In genomic region chr17:44797809-44798208, GRCh38 we compare ENCODE assay signal across 21 cellular contexts. TPM values are rescaled to one million over a fixed set of nuclear protein-coding genes. Genes with fewer than 3 reads are reported as not detected.
DNase-seq lines count a peak whose midpoint lies in the region; ATAC-seq and TF ChIP-seq lines count a peak whose summit lies in the region.
"Had no signal": no experiment of that assay in that cellular context is flagged by ENCODE, and none has a peak within 500 bp of the region (broad histone marks: within the 10 kb centered on the region; RNA-seq: fewer than 3 reads in every experiment).

No MANE protein-coding gene starts in this region.

- peak overlapping the region; percentile 28; the same call in 1 of the 2 replicates for H2BK20ac ChIP-seq in IMR-90 (ENCODE audit: low read depth, low read length)

- peak overlapping the region in 1 of 2 experiments; percentile 49; a peak in 2 of 4 replicates for H4K8ac ChIP-seq in IMR-90 (ENCODE audit: low read depth in 2 of 2, low read length in 2 of 2)

- no peak overlapping the region for H3K27ac Mint-ChIP-seq in activated CD8-positive, alpha-beta T cell treated with anti-CD3 and anti-CD28 coated beads for 36 hours
- H3K27ac Mint-ChIP-seq: activated naive CD4-positive, alpha-beta T cell treated with anti-CD3 and anti-CD28 coated beads, Interleukin-2, amount 50 U/mL, for 24 hours had no signal

- H3K56ac ChIP-seq in IMR-90 (ENCODE audit: extremely low read depth, insufficient read depth, low read length), result 0 out of 2 replicates have a peak overlapping the region, but pooled peaks have one; percentile 14

- POLR2A ChIA-PET in IMR-90 (lab: Charles Lee; ENCODE audit: unreplicated experiment), result no interaction called here
- POLR2A ChIA-PET in activated CD8-positive, alpha-beta T cell treated with anti-CD3 and anti-CD28 coated beads for 36 hours (lab: Charles Lee), result interaction anchor here (0.7 to 1.2 kb wide), 2 partner anchors 11 to 102 kb away, joined by 3 read pairs; partner anchors contain the start of gene EFTUD2

- no peak overlapping the region for H2AFZ ChIP-seq in IMR-90 (replicated peaks; ENCODE audit: low read length, poor library complexity)

- intact Hi-C loops in IMR-90 (cut with micrococcal nuclease), result no loop called here
- intact Hi-C loops in activated CD8-positive, alpha-beta T cell treated with anti-CD3 and anti-CD28 coated beads for 36 hours (cut with micrococcal nuclease), result no loop called here

- DNase-seq in IMR-90 (peak; percentile 59), thoracic aorta (ENCODE audit: low spot score) (no peak), T1000 (lab: John Stamatoyannopoulos, UW) (no peak)
- no peak for DNase-seq in activated CD8-positive, alpha-beta T cell treated with anti-CD3 and anti-CD28 coated beads for 36 hours
- no peak for DNase-seq in stimulated activated CD8-positive, alpha-beta memory T cell treated with anti-CD3 and anti-CD28 coated beads, Interleukin-4, amount 100 ng/mL, for 48 hours
- DNase-seq: DMS79, hypothalamus, MM.1S, NCI-H2029 treated with DMSO at 0.1 percent for 48 hours, NCI-H526 treated with DMSO at 0.1 percent for 48 hours, spleen, T-helper 1 cell had no signal

- peaks cover 8% of the 10 kb centered on the region for H4K20me1 ChIP-seq in IMR-90 (ENCODE audit: insufficient read depth, low read length)

- peak overlapping the region; percentile 12 for H2AK9ac ChIP-seq in IMR-90 (replicated peaks; ENCODE audit: low read depth, low read length, poor library complexity)

- H3K4me3 Mint-ChIP-seq in activated CD8-positive, alpha-beta T cell treated with anti-CD3 and anti-CD28 coated beads for 36 hours, result no peak overlapping the region
- H3K4me3 Mint-ChIP-seq: activated naive CD4-positive, alpha-beta T cell treated with anti-CD3 and anti-CD28 coated beads, Interleukin-2, amount 50 U/mL, for 24 hours had no signal

- H3K9ac ChIP-seq in IMR-90 (ENCODE audit: low read depth, low read length), result no peak overlapping the region
- H3K9ac ChIP-seq: BLaER1 treated with 17β-estradiol and CSF1 and Interleukin-3, amounts not matched to agents 10 nM and 100 nM had no signal

- H4K91ac ChIP-seq in IMR-90 (ENCODE audit: insufficient read depth, low read depth, low read length), result peak overlapping the region; percentile 35

- H3K36me3 ChIP-seq in IMR-90 (ENCODE audit: control insufficient read depth, insufficient read depth, low read length), result peaks cover 7% of the 10 kb centered on the region
- no peaks in the 10 kb centered on the region for H3K36me3 ChIP-seq in esophagus (ENCODE audit: control insufficient read depth in 2 of 2, insufficient read depth in 2 of 2, low read length in 1 of 2)
- no peaks in the 10 kb centered on the region for H3K36me3 ChIP-seq in thoracic aorta
- H3K36me3 ChIP-seq: spleen had no signal

- H4K5ac ChIP-seq in IMR-90 (ENCODE audit: low read depth, low read length), result peak overlapping the region; percentile 77

- no peaks in the 10 kb centered on the region for H3K36me3 Mint-ChIP-seq in activated CD8-positive, alpha-beta T cell treated with anti-CD3 and anti-CD28 coated beads for 36 hours (ENCODE audit: low read depth)
- H3K36me3 Mint-ChIP-seq: activated naive CD4-positive, alpha-beta T cell treated with anti-CD3 and anti-CD28 coated beads, Interleukin-2, amount 50 U/mL, for 24 hours had no signal

- H3K4me3 ChIP-seq in IMR-90 (ENCODE audit: insufficient read depth, low read depth, low read length) (no peak overlapping the region), esophagus (ENCODE audit: low read depth in 1 of 2, low read length in 2 of 2) (no peak overlapping the region), thoracic aorta (peak overlapping the region; percentile 64)
- H3K4me3 ChIP-seq: BLaER1 treated with 17β-estradiol and CSF1 and Interleukin-3, amounts not matched to agents 10 nM and 100 nM; lung; spleen had no signal

- H3K4me2 ChIP-seq in IMR-90 (ENCODE audit: low read depth, low read length), result peak overlapping the region; percentile 75; the same call in 1 of the 2 replicates

- no peak for TF ChIP-seq RAD21 in IMR-90 (IDR thresholded peaks at IDR 0.05; ENCODE audit: low read length)

- peaks cover 21 to 80% of the 10 kb centered on the region in 2 experiments for H3K79me1 ChIP-seq in IMR-90 (ENCODE audit: low read depth in 1 of 2, low read length in 2 of 2)

- no peak for ATAC-seq in IMR-90 (ENCODE audit: low read depth)
- ATAC-seq in thoracic aorta (ENCODE audit: insufficient number of reproducible peaks, low FRiP score, low read depth), result peak; percentile 31
- ATAC-seq in HG03025 (IDR thresholded peaks at IDR 0.05; ENCODE audit: low FRiP score, unreplicated experiment), result no peak
- ATAC-seq in activated CD8-positive, alpha-beta T cell treated with anti-CD3 and anti-CD28 coated beads for 36 hours, result no peak
- ATAC-seq: activated CD4-positive, CD25-positive, alpha-beta regulatory T cell treated with anti-CD3 and anti-CD28 coated beads, Interleukin-2, amount 50 U/mL, for 24 hours had no signal

- dilution Hi-C loops in IMR-90 (cut with HindIII; ENCODE audit: low sequenced_read_pairs, unreplicated experiment), result no loop called here

- no peaks in the 10 kb centered on the region for H3K9me3 Mint-ChIP-seq in activated CD8-positive, alpha-beta T cell treated with anti-CD3 and anti-CD28 coated beads for 36 hours
- H3K9me3 Mint-ChIP-seq: activated naive CD4-positive, alpha-beta T cell treated with anti-CD3 and anti-CD28 coated beads, Interleukin-2, amount 50 U/mL, for 24 hours had no signal

- no peaks in the 10 kb centered on the region for H3K27me3 Mint-ChIP-seq in activated CD8-positive, alpha-beta T cell treated with anti-CD3 and anti-CD28 coated beads for 36 hours
- H3K27me3 Mint-ChIP-seq: activated naive CD4-positive, alpha-beta T cell treated with anti-CD3 and anti-CD28 coated beads, Interleukin-2, amount 50 U/mL, for 24 hours had no signal

- no peak for TF ChIP-seq POLR2A in IMR-90 (IDR thresholded peaks at IDR 0.05; ENCODE audit: low read depth, low read length)

- in situ Hi-C loops in IMR-90 (cut with MboI; ENCODE audit: low sequenced_read_pairs), result no loop called here

- H3K27ac ChIP-seq in IMR-90 (ENCODE audit: insufficient read depth, low read length) (peak overlapping the region; percentile 77), esophagus (ENCODE audit: low read depth in 2 of 2, low read length in 1 of 2) (peak overlapping the region; percentile 41 to 66), layer of hippocampus (ENCODE audit: low read depth, low read length) (peak overlapping the region; percentile 2), thoracic aorta (peak overlapping the region; percentile 81 to 88)
- H3K27ac ChIP-seq: BLaER1 treated with 17β-estradiol and CSF1 and Interleukin-3, amounts not matched to agents 10 nM and 100 nM; spleen had no signal

- peak overlapping the region; percentile 53 for H2BK5ac ChIP-seq in IMR-90 (ENCODE audit: low read depth, low read length, poor library complexity, severe bottlenecking)

- H2AK5ac ChIP-seq in IMR-90 (ENCODE audit: low read depth, low read length), result peak overlapping the region; percentile 86; the same call in 1 of the 2 replicates

- H2BK15ac ChIP-seq in IMR-90 (ENCODE audit: low read depth, low read length), result peak overlapping the region; percentile 20; the same call in 1 of the 3 replicates

- H3K4me1 ChIP-seq in IMR-90 (ENCODE audit: control insufficient read depth, insufficient read depth, low read length) (peaks cover 21% of the 10 kb centered on the region), esophagus (ENCODE audit: control insufficient read depth in 2 of 2, insufficient read depth in 2 of 2, low read length in 1 of 2) (no peaks in the 10 kb centered on the region), thoracic aorta (ENCODE audit: control insufficient read depth in 1 of 2, low read depth in 2 of 2) (peaks cover 16 to 76% of the 10 kb centered on the region in 2 donors)

- 96% methylated on average over 6 of the region's 11 CpGs; no CpG with 5 or more reads in 1 of the 2 experiments for WGBS in IMR-90 (ENCODE audit: extremely low coverage in 2 of 2, insufficient read length in 1 of 2), 2 experiments
- WGBS in esophagus, 2 donors, result 73 to 80% methylated on average over 11 of the region's 11 CpGs

- peak overlapping the region; percentile 48; the same call in 1 of the 2 replicates for H2BK120ac ChIP-seq in IMR-90 (ENCODE audit: low read depth, low read length)

- H3K9me1 ChIP-seq in IMR-90 (ENCODE audit: insufficient read depth, low read length), result peaks cover 17% of the 10 kb centered on the region

- no peaks in the 10 kb centered on the region for H3K9me3 ChIP-seq in IMR-90 (ENCODE audit: control insufficient read depth, insufficient read depth, low read length)
- H3K9me3 ChIP-seq in esophagus (ENCODE audit: control insufficient read depth in 2 of 2, insufficient read depth in 1 of 2, low read depth in 1 of 2, low read length in 1 of 2), result no peaks in the 10 kb centered on the region
- H3K9me3 ChIP-seq in thoracic aorta, result no peaks in the 10 kb centered on the region
- H3K9me3 ChIP-seq: BLaER1 treated with 17β-estradiol and CSF1 and Interleukin-3, amounts not matched to agents 10 nM and 100 nM; spleen had no signal

- no TSS peak for BruUV-seq in IMR-90 (replicated peaks; lab: Mats Ljungman, UMichigan)

- H3K18ac ChIP-seq in IMR-90 (ENCODE audit: low read depth, low read length), result peak overlapping the region; percentile 84; the same call in 1 of the 2 replicates

- H3K4ac ChIP-seq in IMR-90 (ENCODE audit: low read depth, low read length), result peak overlapping the region; percentile 62

- peaks cover 4% of the 10 kb centered on the region for H3K4me1 Mint-ChIP-seq in activated CD8-positive, alpha-beta T cell treated with anti-CD3 and anti-CD28 coated beads for 36 hours (ENCODE audit: low read depth)

- H3K27me3 ChIP-seq in IMR-90 (ENCODE audit: control insufficient read depth, insufficient read depth, low read length), result no peaks in the 10 kb centered on the region
- no peaks in the 10 kb centered on the region for H3K27me3 ChIP-seq in esophagus (ENCODE audit: control insufficient read depth in 1 of 2, insufficient read depth in 2 of 2, low read length in 2 of 2)
- no peaks in the 10 kb centered on the region for H3K27me3 ChIP-seq in layer of hippocampus (ENCODE audit: control insufficient read depth, insufficient read depth, low read length)
- H3K27me3 ChIP-seq in thoracic aorta (replicated peaks; ENCODE audit: insufficient read depth), result no peaks in the 10 kb centered on the region
- H3K27me3 ChIP-seq: BLaER1 treated with 17β-estradiol and CSF1 and Interleukin-3, amounts not matched to agents 10 nM and 100 nM; spleen had no signal

- peak overlapping the region; percentile 49; the same call in 1 of the 2 replicates for H3K14ac ChIP-seq in IMR-90 (replicated peaks; ENCODE audit: low read depth, low read length)

- TF ChIP-seq CTCF in IMR-90 (conservative IDR thresholded peaks at IDR 0.05; ENCODE audit: low read depth, low read length), result no peak
- no peak for TF ChIP-seq CTCF in thoracic aorta (IDR thresholded peaks at IDR 0.05)
- TF ChIP-seq CTCF in activated CD8-positive, alpha-beta T cell treated with anti-CD3 and anti-CD28 coated beads for 36 hours (IDR thresholded peaks at IDR 0.05), result no peak

- peak overlapping the region; percentile 60; the same call in 1 of the 2 replicates for H3K23ac ChIP-seq in IMR-90 (ENCODE audit: low read depth, low read length)

- CTCF ChIA-PET in IMR-90 (lab: Yijun Ruan, JAX), result no interaction called here
- CTCF ChIA-PET in activated CD8-positive, alpha-beta T cell treated with anti-CD3 and anti-CD28 coated beads for 36 hours (lab: Charles Lee), result interaction anchor here (1.0 to 3.0 kb wide), 5 partner anchors 11 to 50 kb away, joined by 3 to 26 read pairs (median 4); no protein-coding TSS in a partner anchor

RNA-seq across cellular contexts. Expression of gene GJC1, which starts 32.3 kb away (rescaled TPM):
- 53.3 and 69.7 TPM in 2 replicates for total RNA-seq in IMR-90 (2012; rRNA removed)
- 23.9 and 24.1 TPM in 2 replicates for polyA plus RNA-seq in IMR-90 (2012; rRNA removed)
- 7.1 and 11.9 TPM in 2 replicates for polyA plus RNA-seq in IMR-90 (2012; cell fraction: cytosol; rRNA removed)
- polyA plus RNA-seq in IMR-90 (2012; cell fraction: nucleus; rRNA removed; ENCODE audit: low replicate concordance), result 6.7 and 19.1 TPM in 2 replicates
- polyA plus RNA-seq in esophagus, result 1 to 10 TPM in 1 of 2 donors, under 1 TPM in 1; 0.83 to 1.2 TPM
- 10 to 100 TPM; 15.4 to 29.0 TPM for total RNA-seq in thoracic aorta
- 1 to 10 TPM; 5.6 TPM for total RNA-seq in activated CD8-positive, alpha-beta T cell treated with anti-CD3 and anti-CD28 coated beads for 36 hours

RNA-seq across cellular contexts. Expression of gene ADAM11, which starts 39.0 kb away (rescaled TPM):
- total RNA-seq in IMR-90 (2012; rRNA removed), result 0.28 and 0.36 TPM in 2 replicates
- polyA plus RNA-seq in IMR-90 (2012; rRNA removed), result 0.46 and 0.53 TPM in 2 replicates
- polyA plus RNA-seq in IMR-90 (2012; cell fraction: cytosol; rRNA removed), result 0.79 and 0.87 TPM in 2 replicates
- polyA plus RNA-seq in IMR-90 (2012; cell fraction: nucleus; rRNA removed; ENCODE audit: low replicate concordance), result 1.2 and 3.1 TPM in 2 replicates
- under 1 TPM; 0.55 to 0.59 TPM for polyA plus RNA-seq in esophagus
- 1 to 10 TPM in 1 of 2 donors, under 1 TPM in 1; 0.41 to 5.7 TPM for total RNA-seq in thoracic aorta
- total RNA-seq in activated CD8-positive, alpha-beta T cell treated with anti-CD3 and anti-CD28 coated beads for 36 hours, result under 1 TPM; 0.07 to 0.27 TPM

RNA-seq across cellular contexts. Expression of gene HIGD1B, which starts 49.9 kb away (rescaled TPM):
- not detected in 2 replicates for total RNA-seq in IMR-90 (2012; rRNA removed)
- not detected in 2 replicates for polyA plus RNA-seq in IMR-90 (2012; rRNA removed)
- polyA plus RNA-seq in IMR-90 (2012; cell fraction: cytosol; rRNA removed), result not detected in 2 replicates
- not detected in 2 replicates for polyA plus RNA-seq in IMR-90 (2012; cell fraction: nucleus; rRNA removed; ENCODE audit: low replicate concordance)
- 1 to 10 TPM; 2.8 to 3.5 TPM for polyA plus RNA-seq in esophagus
- 1 to 10 TPM in 1 of 2 donors, not detected in 1; 1.6 TPM for total RNA-seq in thoracic aorta
- total RNA-seq in activated CD8-positive, alpha-beta T cell treated with anti-CD3 and anti-CD28 coated beads for 36 hours, result not detected
- total RNA-seq: epithelial cell of proximal tubule, RPMI7951, spleen had no signal

Comparison
In these comparisons a context has a peak if more than half of its experiments do, and no peak if none do; other contexts are left out.
1. H3K27ac ChIP-seq: peak in every context shown above with its lines; median percentile 84 in thoracic aorta; 77 in IMR-90; 54 in esophagus; 2 in layer of hippocampus.